In the genomic region with DNA sequence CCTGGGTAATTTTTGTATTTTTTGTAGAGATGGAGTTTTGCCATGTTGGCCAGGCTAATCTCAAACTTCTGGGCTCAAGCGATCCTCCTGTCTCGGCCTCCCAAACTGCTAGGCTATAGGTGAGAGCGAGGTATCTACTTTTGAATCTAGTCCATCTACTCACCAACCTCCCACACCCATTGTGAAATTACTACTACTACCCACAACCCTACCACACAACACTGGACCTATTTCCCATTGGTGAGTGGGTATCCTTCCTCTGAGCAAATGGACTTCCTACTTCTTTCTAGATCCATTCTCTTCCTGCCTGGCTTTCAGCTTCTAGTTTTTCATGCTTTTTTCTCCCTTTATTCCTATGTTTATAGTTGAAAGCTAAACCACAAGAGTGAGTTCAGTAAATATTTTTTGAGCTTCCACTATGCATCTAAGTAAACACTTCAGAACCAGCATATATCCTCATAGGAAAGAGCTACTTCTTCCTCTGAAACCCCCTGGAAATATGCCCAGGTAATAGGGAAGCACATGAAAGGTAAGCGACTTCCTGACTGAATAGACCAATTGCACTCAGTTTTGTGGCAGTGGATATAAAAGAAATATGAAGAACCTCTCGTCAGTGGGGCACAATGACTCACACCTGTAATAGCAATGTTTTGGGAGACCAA, we compare ENCODE assay signal across 3 cellular contexts.
A peak's percentile ranks its signal among the peaks of the same experiment; 100 is the strongest.
TF ChIP-seq lines count a peak whose summit lies in the region.

No MANE protein-coding gene starts in this region.

TF ChIP-seq in A549, 52 proteins besides CTCF, POLR2A, EP300 and RAD21:
- TF ChIP-seq CHD2 (IDR thresholded peaks at IDR 0.05; ENCODE audit: low read length, partially characterized antibody), result no peak
- no peak for TF ChIP-seq HOXB5 (CRISPR knock-in tag; IDR thresholded peaks at IDR 0.05)
- TF ChIP-seq PHF8 (IDR thresholded peaks at IDR 0.05; ENCODE audit: borderline replicate concordance, low read depth), result no peak
- TF ChIP-seq RNF2 (IDR thresholded peaks at IDR 0.05; ENCODE audit: borderline replicate concordance, low read depth), result no peak
- no peak for TF ChIP-seq KDM5A (IDR thresholded peaks at IDR 0.05)
TF ChIP-seq in A549: peak in this region for 0.

TF ChIP-seq in GM12891, 5 proteins besides CTCF, POLR2A, EP300 and RAD21:
- TF ChIP-seq TAF1 (IDR thresholded peaks at IDR 0.05; ENCODE audit: low read depth, low read length), result no peak
- TF ChIP-seq SPI1 (IDR thresholded peaks at IDR 0.05; ENCODE audit: low read depth, low read length), result 0 out of 2 replicates have a peak, but pooled peaks have one; percentile 4

TF ChIP-seq in H1, 55 proteins besides CTCF, POLR2A, EP300 and RAD21:
- no peak for TF ChIP-seq PHF8 (conservative IDR thresholded peaks at IDR 0.05; ENCODE audit: low read depth, low read length)
- TF ChIP-seq JUND (IDR thresholded peaks at IDR 0.05; ENCODE audit: low read length), result no peak
- no peak for TF ChIP-seq CEBPB (IDR thresholded peaks at IDR 0.05; ENCODE audit: low read depth, low read length)
- TF ChIP-seq KDM1A (IDR thresholded peaks at IDR 0.05; ENCODE audit: borderline replicate concordance, low read length), result no peak
- TF ChIP-seq RXRA (IDR thresholded peaks at IDR 0.05; ENCODE audit: insufficient read depth, low read depth, low read length), result no peak
- no peak for TF ChIP-seq TCF12 (IDR thresholded peaks at IDR 0.05; ENCODE audit: low read depth, low read length)
- TF ChIP-seq NANOG (IDR thresholded peaks at IDR 0.05; ENCODE audit: insufficient read depth, low read depth, low read length, poor library complexity, severe bottlenecking), result no peak
- no peak for TF ChIP-seq TEAD4 (IDR thresholded peaks at IDR 0.05; ENCODE audit: low read depth, low read length)
- no peak for TF ChIP-seq GTF2F1 (IDR thresholded peaks at IDR 0.05; ENCODE audit: borderline replicate concordance, low read depth, low read length)
- TF ChIP-seq SP4 (IDR thresholded peaks at IDR 0.05; ENCODE audit: low read length), result no peak
- TF ChIP-seq KDM4A (IDR thresholded peaks at IDR 0.05; ENCODE audit: low read depth, low read length, severe bottlenecking), result no peak
- TF ChIP-seq, protein P1, sequence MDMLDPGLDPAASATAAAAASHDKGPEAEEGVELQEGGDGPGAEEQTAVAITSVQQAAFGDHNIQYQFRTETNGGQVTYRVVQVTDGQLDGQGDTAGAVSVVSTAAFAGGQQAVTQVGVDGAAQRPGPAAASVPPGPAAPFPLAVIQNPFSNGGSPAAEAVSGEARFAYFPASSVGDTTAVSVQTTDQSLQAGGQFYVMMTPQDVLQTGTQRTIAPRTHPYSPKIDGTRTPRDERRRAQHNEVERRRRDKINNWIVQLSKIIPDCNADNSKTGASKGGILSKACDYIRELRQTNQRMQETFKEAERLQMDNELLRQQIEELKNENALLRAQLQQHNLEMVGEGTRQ (IDR thresholded peaks at IDR 0.05; ENCODE audit: low read length), result no peak
- TF ChIP-seq JUN (IDR thresholded peaks at IDR 0.05; ENCODE audit: low read depth, low read length), result no peak
- TF ChIP-seq, protein P2, sequence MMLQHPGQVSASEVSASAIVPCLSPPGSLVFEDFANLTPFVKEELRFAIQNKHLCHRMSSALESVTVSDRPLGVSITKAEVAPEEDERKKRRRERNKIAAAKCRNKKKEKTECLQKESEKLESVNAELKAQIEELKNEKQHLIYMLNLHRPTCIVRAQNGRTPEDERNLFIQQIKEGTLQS (IDR thresholded peaks at IDR 0.05; ENCODE audit: insufficient read depth, low read depth, low read length), result no peak
- no peak for TF ChIP-seq POLR2AphosphoS5 (IDR thresholded peaks at IDR 0.05; ENCODE audit: low read depth, low read length)
- TF ChIP-seq, protein P3, sequence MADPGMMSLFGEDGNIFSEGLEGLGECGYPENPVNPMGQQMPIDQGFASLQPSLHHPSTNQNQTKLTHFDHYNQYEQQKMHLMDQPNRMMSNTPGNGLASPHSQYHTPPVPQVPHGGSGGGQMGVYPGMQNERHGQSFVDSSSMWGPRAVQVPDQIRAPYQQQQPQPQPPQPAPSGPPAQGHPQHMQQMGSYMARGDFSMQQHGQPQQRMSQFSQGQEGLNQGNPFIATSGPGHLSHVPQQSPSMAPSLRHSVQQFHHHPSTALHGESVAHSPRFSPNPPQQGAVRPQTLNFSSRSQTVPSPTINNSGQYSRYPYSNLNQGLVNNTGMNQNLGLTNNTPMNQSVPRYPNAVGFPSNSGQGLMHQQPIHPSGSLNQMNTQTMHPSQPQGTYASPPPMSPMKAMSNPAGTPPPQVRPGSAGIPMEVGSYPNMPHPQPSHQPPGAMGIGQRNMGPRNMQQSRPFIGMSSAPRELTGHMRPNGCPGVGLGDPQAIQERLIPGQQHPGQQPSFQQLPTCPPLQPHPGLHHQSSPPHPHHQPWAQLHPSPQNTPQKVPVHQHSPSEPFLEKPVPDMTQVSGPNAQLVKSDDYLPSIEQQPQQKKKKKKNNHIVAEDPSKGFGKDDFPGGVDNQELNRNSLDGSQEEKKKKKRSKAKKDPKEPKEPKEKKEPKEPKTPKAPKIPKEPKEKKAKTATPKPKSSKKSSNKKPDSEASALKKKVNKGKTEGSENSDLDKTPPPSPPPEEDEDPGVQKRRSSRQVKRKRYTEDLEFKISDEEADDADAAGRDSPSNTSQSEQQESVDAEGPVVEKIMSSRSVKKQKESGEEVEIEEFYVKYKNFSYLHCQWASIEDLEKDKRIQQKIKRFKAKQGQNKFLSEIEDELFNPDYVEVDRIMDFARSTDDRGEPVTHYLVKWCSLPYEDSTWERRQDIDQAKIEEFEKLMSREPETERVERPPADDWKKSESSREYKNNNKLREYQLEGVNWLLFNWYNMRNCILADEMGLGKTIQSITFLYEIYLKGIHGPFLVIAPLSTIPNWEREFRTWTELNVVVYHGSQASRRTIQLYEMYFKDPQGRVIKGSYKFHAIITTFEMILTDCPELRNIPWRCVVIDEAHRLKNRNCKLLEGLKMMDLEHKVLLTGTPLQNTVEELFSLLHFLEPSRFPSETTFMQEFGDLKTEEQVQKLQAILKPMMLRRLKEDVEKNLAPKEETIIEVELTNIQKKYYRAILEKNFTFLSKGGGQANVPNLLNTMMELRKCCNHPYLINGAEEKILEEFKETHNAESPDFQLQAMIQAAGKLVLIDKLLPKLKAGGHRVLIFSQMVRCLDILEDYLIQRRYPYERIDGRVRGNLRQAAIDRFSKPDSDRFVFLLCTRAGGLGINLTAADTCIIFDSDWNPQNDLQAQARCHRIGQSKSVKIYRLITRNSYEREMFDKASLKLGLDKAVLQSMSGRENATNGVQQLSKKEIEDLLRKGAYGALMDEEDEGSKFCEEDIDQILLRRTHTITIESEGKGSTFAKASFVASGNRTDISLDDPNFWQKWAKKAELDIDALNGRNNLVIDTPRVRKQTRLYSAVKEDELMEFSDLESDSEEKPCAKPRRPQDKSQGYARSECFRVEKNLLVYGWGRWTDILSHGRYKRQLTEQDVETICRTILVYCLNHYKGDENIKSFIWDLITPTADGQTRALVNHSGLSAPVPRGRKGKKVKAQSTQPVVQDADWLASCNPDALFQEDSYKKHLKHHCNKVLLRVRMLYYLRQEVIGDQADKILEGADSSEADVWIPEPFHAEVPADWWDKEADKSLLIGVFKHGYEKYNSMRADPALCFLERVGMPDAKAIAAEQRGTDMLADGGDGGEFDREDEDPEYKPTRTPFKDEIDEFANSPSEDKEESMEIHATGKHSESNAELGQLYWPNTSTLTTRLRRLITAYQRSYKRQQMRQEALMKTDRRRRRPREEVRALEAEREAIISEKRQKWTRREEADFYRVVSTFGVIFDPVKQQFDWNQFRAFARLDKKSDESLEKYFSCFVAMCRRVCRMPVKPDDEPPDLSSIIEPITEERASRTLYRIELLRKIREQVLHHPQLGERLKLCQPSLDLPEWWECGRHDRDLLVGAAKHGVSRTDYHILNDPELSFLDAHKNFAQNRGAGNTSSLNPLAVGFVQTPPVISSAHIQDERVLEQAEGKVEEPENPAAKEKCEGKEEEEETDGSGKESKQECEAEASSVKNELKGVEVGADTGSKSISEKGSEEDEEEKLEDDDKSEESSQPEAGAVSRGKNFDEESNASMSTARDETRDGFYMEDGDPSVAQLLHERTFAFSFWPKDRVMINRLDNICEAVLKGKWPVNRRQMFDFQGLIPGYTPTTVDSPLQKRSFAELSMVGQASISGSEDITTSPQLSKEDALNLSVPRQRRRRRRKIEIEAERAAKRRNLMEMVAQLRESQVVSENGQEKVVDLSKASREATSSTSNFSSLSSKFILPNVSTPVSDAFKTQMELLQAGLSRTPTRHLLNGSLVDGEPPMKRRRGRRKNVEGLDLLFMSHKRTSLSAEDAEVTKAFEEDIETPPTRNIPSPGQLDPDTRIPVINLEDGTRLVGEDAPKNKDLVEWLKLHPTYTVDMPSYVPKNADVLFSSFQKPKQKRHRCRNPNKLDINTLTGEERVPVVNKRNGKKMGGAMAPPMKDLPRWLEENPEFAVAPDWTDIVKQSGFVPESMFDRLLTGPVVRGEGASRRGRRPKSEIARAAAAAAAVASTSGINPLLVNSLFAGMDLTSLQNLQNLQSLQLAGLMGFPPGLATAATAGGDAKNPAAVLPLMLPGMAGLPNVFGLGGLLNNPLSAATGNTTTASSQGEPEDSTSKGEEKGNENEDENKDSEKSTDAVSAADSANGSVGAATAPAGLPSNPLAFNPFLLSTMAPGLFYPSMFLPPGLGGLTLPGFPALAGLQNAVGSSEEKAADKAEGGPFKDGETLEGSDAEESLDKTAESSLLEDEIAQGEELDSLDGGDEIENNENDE (IDR thresholded peaks at IDR 0.05; ENCODE audit: insufficient replicate concordance, low read length), result no peak
- TF ChIP-seq MAFK (IDR thresholded peaks at IDR 0.05; ENCODE audit: low read depth, low read length), result no peak
- no peak for TF ChIP-seq YY1 (IDR thresholded peaks at IDR 0.05; ENCODE audit: low read depth, low read length)
